Comparison of ENCODE assay signal across 1 cellular context in genomic region chr20:62148908-62149314, GRCh38.
TF ChIP-seq lines count a peak whose summit lies in the region.

No MANE protein-coding gene starts in this region.

TF ChIP-seq in HepG2, 621 proteins besides CTCF, POLR2A, EP300 and RAD21 (continued from another document):
- 0 out of 2 replicates have a peak, but pooled peaks have one; percentile 81 for TF ChIP-seq DZIP1 (CRISPR knock-in tag; IDR thresholded peaks at IDR 0.05)
- 0 out of 2 replicates have a peak, but pooled peaks have one; percentile 67 for TF ChIP-seq ZNF33B (CRISPR knock-in tag; IDR thresholded peaks at IDR 0.05)
- TF ChIP-seq NAIF1 (CRISPR knock-in tag; IDR thresholded peaks at IDR 0.05; ENCODE audit: borderline replicate concordance): no peak
- peak; percentile 65 for TF ChIP-seq ZNF883 (CRISPR knock-in tag; IDR thresholded peaks at IDR 0.05; ENCODE audit: not compliant biosample characterization)
- no peak for TF ChIP-seq HNF4G (IDR thresholded peaks at IDR 0.05; ENCODE audit: borderline replicate concordance, low read depth, low read length)
- no peak for TF ChIP-seq HNF4G (CRISPR knock-in tag; IDR thresholded peaks at IDR 0.05; ENCODE audit: borderline replicate concordance, low read depth)
- TF ChIP-seq PAXIP1 (CRISPR knock-in tag; conservative IDR thresholded peaks at IDR 0.05): no peak
- TF ChIP-seq ZBED4 (CRISPR knock-in tag; IDR thresholded peaks at IDR 0.05; ENCODE audit: borderline replicate concordance): no peak
- no peak for TF ChIP-seq NBN (conservative IDR thresholded peaks at IDR 0.05)
- no peak for TF ChIP-seq ZNF3 (CRISPR knock-in tag; IDR thresholded peaks at IDR 0.05)
- 0 out of 2 replicates have a peak, but pooled peaks have one; percentile 38 for TF ChIP-seq ZNF547 (CRISPR knock-in tag; IDR thresholded peaks at IDR 0.05)
- TF ChIP-seq POGZ (CRISPR knock-in tag; IDR thresholded peaks at IDR 0.05): 0 out of 2 replicates have a peak, but pooled peaks have one; percentile 4
- no peak for TF ChIP-seq SNAPC2 (CRISPR knock-in tag; IDR thresholded peaks at IDR 0.05)
